Comparison of ENCODE assay signal across 9 cellular contexts in the genomic region with DNA sequence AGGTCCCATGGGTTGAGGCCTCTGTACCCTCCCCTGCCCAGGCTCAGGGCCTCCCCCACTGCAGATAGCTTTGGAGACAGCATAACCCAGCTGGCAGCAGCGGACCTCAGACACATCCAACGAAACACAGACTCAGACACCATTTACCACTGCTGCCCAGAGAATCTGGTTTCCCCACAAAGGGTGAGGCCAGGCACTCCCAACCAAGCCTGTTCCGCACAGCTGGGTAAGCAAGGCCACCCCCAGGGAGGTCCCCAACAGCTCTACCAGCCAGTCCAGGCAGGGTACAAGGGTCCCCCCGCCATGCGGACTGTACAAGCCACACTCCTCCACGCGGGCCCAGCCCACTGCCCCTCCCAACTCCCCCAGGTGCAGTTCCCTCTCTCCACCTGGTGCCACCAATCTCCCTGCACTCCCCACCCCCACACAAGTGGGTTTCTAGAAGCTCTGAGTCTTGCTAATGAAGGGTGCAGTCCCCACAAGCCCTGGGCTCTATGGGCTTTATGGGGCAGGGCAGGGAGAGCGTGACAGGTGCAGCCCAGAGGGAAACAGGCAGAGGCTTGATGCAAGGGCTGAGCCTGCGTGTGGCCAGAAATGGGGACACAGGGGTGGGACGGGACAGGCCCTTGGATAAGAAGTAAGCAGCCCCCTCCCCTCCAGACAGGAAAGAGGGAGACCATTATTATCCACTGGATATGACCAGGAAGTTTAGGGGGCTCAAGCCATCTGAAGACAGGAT. TPM values are rescaled to one million over a fixed set of nuclear protein-coding genes. Genes with fewer than 3 reads are reported as not detected.
DNase-seq lines count a peak whose midpoint lies in the region; ATAC-seq, FAIRE-seq and TF ChIP-seq lines count a peak whose summit lies in the region.
"Had no signal": no experiment of that assay in that cellular context is flagged by ENCODE, and none has a peak within 500 bp of the region (broad histone marks: within the 10 kb centered on the region; RNA-seq: fewer than 3 reads in every experiment).

No MANE protein-coding gene starts in this region.

- H3K36me3 ChIP-seq in HepG2 (replicated peaks in 1 of 2; ENCODE audit: control insufficient read depth in 1 of 2, insufficient read depth in 2 of 2, low read length in 2 of 2) (0 out of 5 replicates have a peak, but pooled peaks cover 1 to 3% of the 10 kb centered on the region in 2 experiments), uterus (no peaks in the 10 kb centered on the region)

- peaks cover 11% of the 10 kb centered on the region for H3K36me3 Mint-ChIP-seq in activated T-cell treated with anti-CD3 and anti-CD28 coated beads, Interleukin-2, amount 50 U/mL, for 24 hours (ENCODE audit: low read depth)

- peaks cover 50% of the 10 kb centered on the region for H3K4me1 Mint-ChIP-seq in activated T-cell treated with anti-CD3 and anti-CD28 coated beads, Interleukin-2, amount 50 U/mL, for 24 hours (ENCODE audit: low read depth)

- POLR2A ChIA-PET in HepG2 (lab: Yijun Ruan, JAX), result interaction anchor here (0.9 to 12.2 kb wide), 8 partner anchors 8 to 65 kb away, joined by 3 to 252 read pairs (median 4); partner anchors contain the start of gene RHBDF2

- FAIRE-seq in HepG2 (lab: Jason Lieb, UNC), result no peak

- peak; percentile 47 for DNase-seq in activated T-cell treated with anti-CD3 and anti-CD28 coated beads, Interleukin-2, amount 50 U/mL, for 24 hours
- no peak for DNase-seq in activated T-cell treated with anti-CD3 and anti-CD28 coated beads for 4 hours
- peak; percentile 45 to 51 for DNase-seq in activated T-cell treated with anti-CD3 and anti-CD28 coated beads, Interleukin-2, amount 50 U/mL, for 48 hours
- no peak for DNase-seq in HepG2 (ENCODE audit: low spot score)
- DNase-seq in uterus, result no peak
- no peak for DNase-seq in erythroblast (lab: John Stamatoyannopoulos, UW)
- DNase-seq in NOMO-1 (lab: John Stamatoyannopoulos, UW; ENCODE audit: unreplicated experiment in 2 of 2), result no peak

- H3K9ac ChIP-seq in HepG2 (ENCODE audit: insufficient read depth, low read depth, low read length), result peak overlapping the region; percentile 43; the same call in 1 of the 2 replicates

- H3K9me3 Mint-ChIP-seq in activated T-cell treated with anti-CD3 and anti-CD28 coated beads, Interleukin-2, amount 50 U/mL, for 24 hours, result no peaks in the 10 kb centered on the region

- TF ChIP-seq EP300 in HepG2 (IDR thresholded peaks at IDR 0.05; ENCODE audit: low read depth in 2 of 2, low read length in 2 of 2), result no peak
- no peak for TF ChIP-seq EP300 in HepG2 (CRISPR knock-in tag; IDR thresholded peaks at IDR 0.05; ENCODE audit: borderline replicate concordance)

- H3K9me3 ChIP-seq in HepG2 (ENCODE audit: low read length), result no peaks in the 10 kb centered on the region
- no peaks in the 10 kb centered on the region for H3K9me3 ChIP-seq in uterus

- peak; percentile 38 for ATAC-seq in HG03280 (IDR thresholded peaks at IDR 0.05; ENCODE audit: unreplicated experiment)
- peak; percentile 52 for ATAC-seq in HepG2

- peak overlapping the region; percentile 65 for H3K4me3 Mint-ChIP-seq in activated T-cell treated with anti-CD3 and anti-CD28 coated beads, Interleukin-2, amount 50 U/mL, for 24 hours

- H2AFZ ChIP-seq in HepG2 (ENCODE audit: low read length), result no peak overlapping the region

- CTCF ChIA-PET in HepG2 (lab: Yijun Ruan, JAX; ENCODE audit: low intra/inter-chr PET ratio, low total read pairs), result no interaction called here

- H3K27ac Mint-ChIP-seq in activated T-cell treated with anti-CD3 and anti-CD28 coated beads, Interleukin-2, amount 50 U/mL, for 24 hours, result peak overlapping the region; percentile 90

- no TSS peak for BruUV-seq in HepG2 (replicated peaks; lab: Mats Ljungman, UMichigan)

- H4K20me1 ChIP-seq in HepG2 (ENCODE audit: insufficient read depth, low read length), result peaks cover 33% of the 10 kb centered on the region; the same call in 1 of the 2 replicates

- TF ChIP-seq CTCF in HepG2 (CRISPR knock-in tag; IDR thresholded peaks at IDR 0.05) (no peak), uterus (IDR thresholded peaks at IDR 0.05) (no peak)

- in situ Hi-C loops in HepG2 (cut with HindIII; ENCODE audit: extremely low pct_ligation_motif_present, low pct_unique_long_range_greater_than_20kb), result no loop called here

- 0 out of 2 replicates have a peak, but pooled peaks have one; percentile 5 for TF ChIP-seq RAD21 in HepG2 (CRISPR knock-in tag; IDR thresholded peaks at IDR 0.05)

- TF ChIP-seq POLR2A in HepG2 (IDR thresholded peaks at IDR 0.05; ENCODE audit: insufficient read depth in 1 of 2, low read depth in 2 of 2, low read length in 2 of 2) (no peak; a peak in 1 of 4 replicates), uterus (IDR thresholded peaks at IDR 0.05) (no peak), erythroblast (IDR thresholded peaks at IDR 0.05; ENCODE audit: low read length) (no peak)

- peak overlapping the region; percentile 72 for H3K4me2 ChIP-seq in HepG2 (ENCODE audit: low read depth, low read length)

- peaks cover 5% of the 10 kb centered on the region for H3K79me2 ChIP-seq in HepG2 (ENCODE audit: insufficient read depth, low read length)

- H3K27me3 ChIP-seq in HepG2 (ENCODE audit: control insufficient read depth in 1 of 2, insufficient read depth in 2 of 2, low read length in 2 of 2), result no peaks in the 10 kb centered on the region
- H3K27me3 ChIP-seq in uterus, result no peaks in the 10 kb centered on the region

- H3K4me1 ChIP-seq in HepG2 (ENCODE audit: insufficient read depth, low read length), result peaks cover 67% of the 10 kb centered on the region
- no peaks in the 10 kb centered on the region for H3K4me1 ChIP-seq in uterus

- H3K27ac ChIP-seq in HepG2 (ENCODE audit: extremely low read length, insufficient read depth, low read length) (no peak overlapping the region), uterus (peak overlapping the region; percentile 4 to 49)

- H3K4me3 ChIP-seq in HepG2 (replicated peaks in 1 of 3; ENCODE audit: insufficient read depth in 1 of 3, low read depth in 2 of 3, low read length in 3 of 3) (peak overlapping the region in 2 of 3 experiments; percentile 9 to 47; a peak in 2 of 6 replicates), uterus (no peak overlapping the region)

- intact Hi-C loops in HepG2 (cut with micrococcal nuclease; ENCODE audit: unreplicated experiment) (no loop called here), uterus (cut with DNase I; ENCODE audit: low total_unique reads) (no loop called here)

- 12% methylated on average over 7 of the region's 10 CpGs for WGBS in HepG2 (ENCODE audit: low lambda C conversion rate)

- no peaks in the 10 kb centered on the region for H3K27me3 Mint-ChIP-seq in activated T-cell treated with anti-CD3 and anti-CD28 coated beads, Interleukin-2, amount 50 U/mL, for 24 hours

RNA-seq across cellular contexts. Expression of gene RHBDF2, which starts 8.8 kb away (rescaled TPM):
- total RNA-seq in HepG2 (2016; rRNA removed; fragmentation: Illumina TruSeq; extraction: Trizol), result 4.2 and 7.8 TPM in 2 replicates
- 3.3 and 3.4 TPM in 2 replicates for total RNA-seq in HepG2 (2016; cell fraction: cytosol; rRNA removed; fragmentation: Illumina TruSeq; extraction: Trizol; ENCODE audit: low read depth)
- total RNA-seq in HepG2 (2016; cell fraction: insoluble cytoplasmic fraction; rRNA removed; fragmentation: Illumina TruSeq; extraction: Trizol), result 2.8 and 8.6 TPM in 2 replicates
- total RNA-seq in HepG2 (2016; cell fraction: membrane; rRNA removed; fragmentation: Illumina TruSeq; extraction: Trizol), result 3.2 and 3.5 TPM in 2 replicates
- 10.0 and 14.7 TPM in 2 replicates for total RNA-seq in HepG2 (2016; cell fraction: nucleus; rRNA removed; fragmentation: Illumina TruSeq; extraction: Trizol)
- polyA plus RNA-seq in HepG2 (2011; rRNA removed), result 24.2 and 27.6 TPM in 2 replicates
- 9.7 and 15.2 TPM in 2 replicates for polyA plus RNA-seq in HepG2 (2011; cell fraction: cytosol; rRNA removed)
- 96.1 and 124 TPM in 2 replicates for polyA plus RNA-seq in HepG2 (2011; cell fraction: nucleus; rRNA removed)
- 17.9 and 27.7 TPM in 2 replicates for polyA plus RNA-seq in HepG2 (2012)
- 1.2 and 1.5 TPM in 2 replicates for polyA plus RNA-seq in HepG2 (2016; cell fraction: cytosol; fragmentation: Illumina TruSeq; extraction: Trizol; ENCODE audit: low read depth)
- 3.8 and 4.6 TPM in 2 replicates for polyA plus RNA-seq in HepG2 (2016; cell fraction: insoluble cytoplasmic fraction; fragmentation: Illumina TruSeq; extraction: Trizol; ENCODE audit: low read depth)
- polyA plus RNA-seq in HepG2 (2016; cell fraction: membrane; fragmentation: Illumina TruSeq; extraction: Trizol; ENCODE audit: low read depth), result 2.0 and 3.1 TPM in 2 replicates
- 23.9 and 27.3 TPM in 2 replicates for polyA plus RNA-seq in HepG2 (2016; cell fraction: nucleus; fragmentation: Illumina TruSeq; extraction: Trizol; ENCODE audit: insufficient read depth, low read depth)
- 8.1 and 40.4 TPM in 2 replicates for polyA minus RNA-seq in HepG2 (2011; rRNA and poly(A)+ RNA removed; ENCODE audit: low replicate concordance)
- polyA minus RNA-seq in HepG2 (2011; cell fraction: cytosol; rRNA and poly(A)+ RNA removed), result 12.8 and 13.5 TPM in 2 replicates
- polyA minus RNA-seq in HepG2 (2011; cell fraction: nucleus; rRNA and poly(A)+ RNA removed), result 26.5 and 30.6 TPM in 2 replicates
- total RNA-seq in uterus, result 10 to 100 TPM in 2 of 4 donors, 1 to 10 TPM in 2; 3.8 to 26.1 (median 8.4) TPM

RNA-seq across cellular contexts. Expression of gene AANAT, which starts 25.0 kb away (rescaled TPM):
- total RNA-seq in HepG2 (2016; rRNA removed; fragmentation: Illumina TruSeq; extraction: Trizol) (not detected in 2 replicates), uterus (not detected)
- total RNA-seq in HepG2 (2016; cell fraction: cytosol; rRNA removed; fragmentation: Illumina TruSeq; extraction: Trizol; ENCODE audit: low read depth), result not detected in 2 replicates
- total RNA-seq in HepG2 (2016; cell fraction: insoluble cytoplasmic fraction; rRNA removed; fragmentation: Illumina TruSeq; extraction: Trizol), result not detected in 2 replicates
- not detected in 2 replicates for total RNA-seq in HepG2 (2016; cell fraction: membrane; rRNA removed; fragmentation: Illumina TruSeq; extraction: Trizol)
- not detected in 2 replicates for total RNA-seq in HepG2 (2016; cell fraction: nucleus; rRNA removed; fragmentation: Illumina TruSeq; extraction: Trizol)
- polyA plus RNA-seq in HepG2 (2011; rRNA removed), result 0.03 and 0.07 TPM in 2 replicates
- not detected in 2 replicates for polyA plus RNA-seq in HepG2 (2011; cell fraction: cytosol; rRNA removed)
- 0.23 and 0.42 TPM in 2 replicates for polyA plus RNA-seq in HepG2 (2011; cell fraction: nucleus; rRNA removed)
- 0.31 TPM in 1 of 2 replicates, not detected in the other for polyA plus RNA-seq in HepG2 (2012)
- not detected in 2 replicates for polyA plus RNA-seq in HepG2 (2016; cell fraction: cytosol; fragmentation: Illumina TruSeq; extraction: Trizol; ENCODE audit: low read depth)
- polyA plus RNA-seq in HepG2 (2016; cell fraction: insoluble cytoplasmic fraction; fragmentation: Illumina TruSeq; extraction: Trizol; ENCODE audit: low read depth), result not detected in 2 replicates
- polyA plus RNA-seq in HepG2 (2016; cell fraction: membrane; fragmentation: Illumina TruSeq; extraction: Trizol; ENCODE audit: low read depth), result not detected in 2 replicates
- not detected in 2 replicates for polyA plus RNA-seq in HepG2 (2016; cell fraction: nucleus; fragmentation: Illumina TruSeq; extraction: Trizol; ENCODE audit: insufficient read depth, low read depth)
- not detected in 2 replicates for polyA minus RNA-seq in HepG2 (2011; rRNA and poly(A)+ RNA removed; ENCODE audit: low replicate concordance)
- polyA minus RNA-seq in HepG2 (2011; cell fraction: cytosol; rRNA and poly(A)+ RNA removed), result not detected in 2 replicates
- polyA minus RNA-seq in HepG2 (2011; cell fraction: nucleus; rRNA and poly(A)+ RNA removed), result not detected in 2 replicates

RNA-seq across cellular contexts. Expression of gene UBE2O, which starts 39.5 kb away (rescaled TPM):
- 21.5 and 22.3 TPM in 2 replicates for total RNA-seq in HepG2 (2016; rRNA removed; fragmentation: Illumina TruSeq; extraction: Trizol)
- total RNA-seq in HepG2 (2016; cell fraction: cytosol; rRNA removed; fragmentation: Illumina TruSeq; extraction: Trizol; ENCODE audit: low read depth), result 2.7 and 3.0 TPM in 2 replicates
- 22.1 and 22.5 TPM in 2 replicates for total RNA-seq in HepG2 (2016; cell fraction: insoluble cytoplasmic fraction; rRNA removed; fragmentation: Illumina TruSeq; extraction: Trizol)
- total RNA-seq in HepG2 (2016; cell fraction: membrane; rRNA removed; fragmentation: Illumina TruSeq; extraction: Trizol), result 7.2 and 8.1 TPM in 2 replicates
- 23.0 and 27.1 TPM in 2 replicates for total RNA-seq in HepG2 (2016; cell fraction: nucleus; rRNA removed; fragmentation: Illumina TruSeq; extraction: Trizol)
- polyA plus RNA-seq in HepG2 (2011; rRNA removed), result 23.5 and 30.4 TPM in 2 replicates
- polyA plus RNA-seq in HepG2 (2011; cell fraction: cytosol; rRNA removed), result 11.6 and 11.8 TPM in 2 replicates
- polyA plus RNA-seq in HepG2 (2011; cell fraction: nucleus; rRNA removed), result 87.2 and 93.5 TPM in 2 replicates
- polyA plus RNA-seq in HepG2 (2012), result 28.0 and 29.8 TPM in 2 replicates
- 0.86 and 0.95 TPM in 2 replicates for polyA plus RNA-seq in HepG2 (2016; cell fraction: cytosol; fragmentation: Illumina TruSeq; extraction: Trizol; ENCODE audit: low read depth)
- 15.3 and 21.2 TPM in 2 replicates for polyA plus RNA-seq in HepG2 (2016; cell fraction: insoluble cytoplasmic fraction; fragmentation: Illumina TruSeq; extraction: Trizol; ENCODE audit: low read depth)
- polyA plus RNA-seq in HepG2 (2016; cell fraction: membrane; fragmentation: Illumina TruSeq; extraction: Trizol; ENCODE audit: low read depth), result 2.1 and 3.0 TPM in 2 replicates
- 66.1 and 73.3 TPM in 2 replicates for polyA plus RNA-seq in HepG2 (2016; cell fraction: nucleus; fragmentation: Illumina TruSeq; extraction: Trizol; ENCODE audit: insufficient read depth, low read depth)
- 39.5 and 89.3 TPM in 2 replicates for polyA minus RNA-seq in HepG2 (2011; rRNA and poly(A)+ RNA removed; ENCODE audit: low replicate concordance)
- 31.1 and 31.4 TPM in 2 replicates for polyA minus RNA-seq in HepG2 (2011; cell fraction: cytosol; rRNA and poly(A)+ RNA removed)
- polyA minus RNA-seq in HepG2 (2011; cell fraction: nucleus; rRNA and poly(A)+ RNA removed), result 27.4 and 30.3 TPM in 2 replicates
- 10 to 100 TPM in 2 of 4 donors, 1 to 10 TPM in 2; 5.0 to 31.5 (median 17.9) TPM for total RNA-seq in uterus

RNA-seq across cellular contexts. Expression of gene CYGB, which starts 45.1 kb away (rescaled TPM):
- 27.1 and 28.9 TPM in 2 replicates for total RNA-seq in HepG2 (2016; rRNA removed; fragmentation: Illumina TruSeq; extraction: Trizol)
- total RNA-seq in HepG2 (2016; cell fraction: cytosol; rRNA removed; fragmentation: Illumina TruSeq; extraction: Trizol; ENCODE audit: low read depth), result 5.2 and 8.2 TPM in 2 replicates
- 25.6 and 28.4 TPM in 2 replicates for total RNA-seq in HepG2 (2016; cell fraction: insoluble cytoplasmic fraction; rRNA removed; fragmentation: Illumina TruSeq; extraction: Trizol)
- total RNA-seq in HepG2 (2016; cell fraction: membrane; rRNA removed; fragmentation: Illumina TruSeq; extraction: Trizol), result 16.6 and 21.7 TPM in 2 replicates
- total RNA-seq in HepG2 (2016; cell fraction: nucleus; rRNA removed; fragmentation: Illumina TruSeq; extraction: Trizol), result 14.7 and 17.2 TPM in 2 replicates
- polyA plus RNA-seq in HepG2 (2011; rRNA removed), result 18.9 and 23.3 TPM in 2 replicates
- polyA plus RNA-seq in HepG2 (2011; cell fraction: cytosol; rRNA removed), result 19.3 and 25.5 TPM in 2 replicates
- polyA plus RNA-seq in HepG2 (2011; cell fraction: nucleus; rRNA removed), result 17.6 and 23.0 TPM in 2 replicates
- 20.2 and 20.5 TPM in 2 replicates for polyA plus RNA-seq in HepG2 (2012)
- polyA plus RNA-seq in HepG2 (2016; cell fraction: cytosol; fragmentation: Illumina TruSeq; extraction: Trizol; ENCODE audit: low read depth), result 6.2 and 7.9 TPM in 2 replicates
- 28.7 and 30.6 TPM in 2 replicates for polyA plus RNA-seq in HepG2 (2016; cell fraction: insoluble cytoplasmic fraction; fragmentation: Illumina TruSeq; extraction: Trizol; ENCODE audit: low read depth)
- 21.0 and 21.3 TPM in 2 replicates for polyA plus RNA-seq in HepG2 (2016; cell fraction: membrane; fragmentation: Illumina TruSeq; extraction: Trizol; ENCODE audit: low read depth)
- polyA plus RNA-seq in HepG2 (2016; cell fraction: nucleus; fragmentation: Illumina TruSeq; extraction: Trizol; ENCODE audit: insufficient read depth, low read depth), result 24.9 and 26.1 TPM in 2 replicates
- 0.26 and 16.8 TPM in 2 replicates for polyA minus RNA-seq in HepG2 (2011; rRNA and poly(A)+ RNA removed; ENCODE audit: low replicate concordance)
- polyA minus RNA-seq in HepG2 (2011; cell fraction: cytosol; rRNA and poly(A)+ RNA removed), result 9.7 and 11.8 TPM in 2 replicates
- polyA minus RNA-seq in HepG2 (2011; cell fraction: nucleus; rRNA and poly(A)+ RNA removed), result 12.9 and 17.7 TPM in 2 replicates
- 10 to 100 TPM in 2 of 4 donors, 1 to 10 TPM in 2; 7.8 to 33.2 (median 19.8) TPM for total RNA-seq in uterus
- total RNA-seq: activated CD8-positive, alpha-beta memory T cell treated with anti-CD3 and anti-CD28 coated beads for 36 hours had no signal

RNA-seq across cellular contexts. Expression of gene PRCD, which starts 47.4 kb away (rescaled TPM):
- total RNA-seq in HepG2 (2016; rRNA removed; fragmentation: Illumina TruSeq; extraction: Trizol) (0.52 TPM in 1 of 2 replicates, not detected in the other), uterus (10 to 100 TPM in 1 of 4 donors, under 1 TPM in 2, not detected in 1; 0.26 to 13.4 (median 0.69) TPM)
- total RNA-seq in HepG2 (2016; cell fraction: cytosol; rRNA removed; fragmentation: Illumina TruSeq; extraction: Trizol; ENCODE audit: low read depth), result not detected in 2 replicates
- total RNA-seq in HepG2 (2016; cell fraction: insoluble cytoplasmic fraction; rRNA removed; fragmentation: Illumina TruSeq; extraction: Trizol), result 0.36 and 0.48 TPM in 2 replicates
- total RNA-seq in HepG2 (2016; cell fraction: membrane; rRNA removed; fragmentation: Illumina TruSeq; extraction: Trizol), result not detected in 2 replicates
- total RNA-seq in HepG2 (2016; cell fraction: nucleus; rRNA removed; fragmentation: Illumina TruSeq; extraction: Trizol), result not detected in 2 replicates
- polyA plus RNA-seq in HepG2 (2011; rRNA removed), result 0.35 and 0.51 TPM in 2 replicates
- polyA plus RNA-seq in HepG2 (2011; cell fraction: cytosol; rRNA removed), result not detected in 2 replicates
- 0.06 TPM in 1 of 2 replicates, not detected in the other for polyA plus RNA-seq in HepG2 (2011; cell fraction: nucleus; rRNA removed)
- polyA plus RNA-seq in HepG2 (2012), result 0.61 and 0.71 TPM in 2 replicates
- 0.25 TPM in 1 of 2 replicates, not detected in the other for polyA plus RNA-seq in HepG2 (2016; cell fraction: cytosol; fragmentation: Illumina TruSeq; extraction: Trizol; ENCODE audit: low read depth)
- not detected in 2 replicates for polyA plus RNA-seq in HepG2 (2016; cell fraction: insoluble cytoplasmic fraction; fragmentation: Illumina TruSeq; extraction: Trizol; ENCODE audit: low read depth)
- polyA plus RNA-seq in HepG2 (2016; cell fraction: membrane; fragmentation: Illumina TruSeq; extraction: Trizol; ENCODE audit: low read depth), result not detected in 2 replicates
- polyA plus RNA-seq in HepG2 (2016; cell fraction: nucleus; fragmentation: Illumina TruSeq; extraction: Trizol; ENCODE audit: insufficient read depth, low read depth), result not detected in 2 replicates
- 0.70 TPM in 1 of 2 replicates, not detected in the other for polyA minus RNA-seq in HepG2 (2011; rRNA and poly(A)+ RNA removed; ENCODE audit: low replicate concordance)
- polyA minus RNA-seq in HepG2 (2011; cell fraction: cytosol; rRNA and poly(A)+ RNA removed), result not detected in 2 replicates
- polyA minus RNA-seq in HepG2 (2011; cell fraction: nucleus; rRNA and poly(A)+ RNA removed), result not detected in 2 replicates

Comparison
In these comparisons a context has a peak if more than half of its experiments do, and no peak if none do; other contexts are left out.
1. DNase-seq: peak in activated T-cell treated with anti-CD3 and anti-CD28 coated beads, Interleukin-2, amount 50 U/mL, for 24 hours (single experiment) and activated T-cell treated with anti-CD3 and anti-CD28 coated beads, Interleukin-2, amount 50 U/mL, for 48 hours (2 of 2); none in activated T-cell treated with anti-CD3 and anti-CD28 coated beads for 4 hours (single experiment), HepG2 (single experiment), uterus (0 of 2), erythroblast (0 of 2) and NOMO-1 (0 of 2).
2. H3K4me3 ChIP-seq: peak in HepG2 (2 of 3); none in uterus (0 of 2).